1 cellular context compared by ENCODE assay signal in genomic region chr1:99672500-99673213, GRCh38.
TF ChIP-seq lines count a peak whose summit lies in the region.

No MANE protein-coding gene starts in this region.

TF ChIP-seq in endothelial cell of umbilical vein, 7 proteins besides CTCF, POLR2A, EP300 and RAD21:
- TF ChIP-seq GATA2 (IDR thresholded peaks at IDR 0.05; ENCODE audit: insufficient read depth, insufficient read length, low read depth, low read length), result no peak
